8 cellular contexts compared by ENCODE assay signal in genomic region chr17:68457539-68458259, GRCh38. TPM values are rescaled to one million over a fixed set of nuclear protein-coding genes. Genes with fewer than 3 reads are reported as not detected.
DNase-seq lines count a peak whose midpoint lies in the region; ATAC-seq, FAIRE-seq and TF ChIP-seq lines count a peak whose summit lies in the region.

No MANE protein-coding gene starts in this region.

- ATAC-seq in HG02610 (IDR thresholded peaks at IDR 0.05; ENCODE audit: unreplicated experiment) (peak; percentile 70), Right ventricle myocardium superior (ENCODE audit: poor library complexity) (peak; percentile 87), pancreas (peak; percentile 84 to 94 (median 91))

- H3K27ac ChIP-seq in pancreas: peak overlapping the region; percentile 39 to 65 (median 53)
- H3K27ac ChIP-seq in tibial artery: peak overlapping the region; percentile 93 to 95

- WGBS in pancreas, 2 donors: 0 to 1% methylated on average over 40 to 48 of the region's 54 CpGs

- H3K4me1 ChIP-seq in pancreas: peaks cover 5 to 31% (median 8%) of the 10 kb centered on the region in 3 donors
- peaks cover 0 to 31% (median 17%) of the 10 kb centered on the region in 4 donors for H3K4me1 ChIP-seq in tibial artery

- H3K9me3 ChIP-seq in pancreas: no peaks in the 10 kb centered on the region
- no peaks in the 10 kb centered on the region for H3K9me3 ChIP-seq in tibial artery

- TF ChIP-seq CTCF in GM10248 (IDR thresholded peaks at IDR 0.05; ENCODE audit: control extremely low read depth, extremely low read depth, low read depth, missing control alignments) (no peak), pancreas (IDR thresholded peaks at IDR 0.05) (no peak), tibial artery (IDR thresholded peaks at IDR 0.05) (peak in 1 of 2 experiments; percentile 30)

- peak overlapping the region; percentile 15 to 83 (median 60) for H3K4me3 ChIP-seq in pancreas
- peak overlapping the region; percentile 73 to 95 for H3K4me3 ChIP-seq in tibial artery

- CTCF ChIA-PET in GM10248 (lab: Yijun Ruan, JAX): interaction anchor here (1.0 to 5.1 kb wide), 18 partner anchors 8 to 466 kb away, joined by 3 to 24 read pairs (median 6); no protein-coding TSS in a partner anchor

- H3K36me3 ChIP-seq in pancreas (no peaks in the 10 kb centered on the region), tibial artery (peaks cover 0 to under 1% (median 0%) of the 10 kb centered on the region in 3 donors)

- peak; percentile 51 for FAIRE-seq in pancreas (lab: Jason Lieb, UNC)

- POLR2A ChIA-PET in GM10248 (lab: Yijun Ruan, JAX): interaction anchor here (0.6 to 1.3 kb wide), 4 partner anchors 20 to 280 kb away, joined by 3 to 5 read pairs (median 4); partner anchors contain the start of gene AMZ2

- DNase-seq in GM10248 (ENCODE audit: extremely low spot score) (peak; percentile 98), NCI-H1092 treated with DMSO at 0.1 percent for 48 hours (lab: John Stamatoyannopoulos, UW) (peak; percentile 95), SKM-1 treated with dmso at 0.1 percent for 144 hours (lab: John Stamatoyannopoulos, UW; ENCODE audit: unreplicated experiment) (peak; percentile 92), Right ventricle myocardium superior (peak; percentile 100), pancreas (peak; percentile 98 to 100 (median 100)), tibial artery (peak; percentile 98 to 99)
- peak; percentile 95 for DNase-seq in activated naive CD8-positive, alpha-beta T cell treated with anti-CD3 and anti-CD28 coated beads, Interleukin-2, amount 50 U/mL, for 16 hours (ENCODE audit: low read depth, low spot score)

- H3K27me3 ChIP-seq in pancreas: no peaks in the 10 kb centered on the region
- H3K27me3 ChIP-seq in tibial artery: no peaks in the 10 kb centered on the region

- intact Hi-C loops in Right ventricle myocardium superior (cut with DNase I): loop anchor here (5.0 kb wide), 1 partner anchor 195 kb away; no protein-coding TSS in a partner anchor
- intact Hi-C loops in pancreas (cut with DNase I): no loop called here
- intact Hi-C loops in tibial artery (cut with DNase I; ENCODE audit: low total_unique reads): loop anchor here (5.0 to 10.0 kb wide), 2 partner anchors 55 to 213 kb away; partner anchors contain the start of genes AMZ2 and PRKAR1A

RNA-seq across cellular contexts. Expression of gene WIPI1, which starts 0.4 kb away (rescaled TPM):
- total RNA-seq in Right ventricle myocardium superior (63.7 TPM), pancreas (10 to 100 TPM; 23.3 to 32.2 (median 27.1) TPM)
- 10 to 100 TPM; 14.0 to 15.7 TPM for polyA plus RNA-seq in pancreas

RNA-seq across cellular contexts. Expression of gene PRKAR1A, which starts 54.5 kb away (rescaled TPM):
- 607 TPM for total RNA-seq in Right ventricle myocardium superior
- 100 to 1,000 TPM in 2 of 6 donors, 10 to 100 TPM in 4; 63.5 to 137 (median 82.6) TPM for total RNA-seq in pancreas
- 10 to 100 TPM; 22.6 to 72.9 TPM for polyA plus RNA-seq in pancreas

Comparison
In these comparisons a context has a peak if more than half of its experiments do, and no peak if none do; other contexts are left out.
1. Peak in every context shown above with its lines: DNase-seq, ATAC-seq, H3K4me3 ChIP-seq and H3K27ac ChIP-seq.
2. intact Hi-C loops: an anchor here in Right ventricle myocardium superior (5.0 kb wide) and tibial artery (5.0 to 10.0 kb wide); none called in pancreas.